In the genomic region with DNA sequence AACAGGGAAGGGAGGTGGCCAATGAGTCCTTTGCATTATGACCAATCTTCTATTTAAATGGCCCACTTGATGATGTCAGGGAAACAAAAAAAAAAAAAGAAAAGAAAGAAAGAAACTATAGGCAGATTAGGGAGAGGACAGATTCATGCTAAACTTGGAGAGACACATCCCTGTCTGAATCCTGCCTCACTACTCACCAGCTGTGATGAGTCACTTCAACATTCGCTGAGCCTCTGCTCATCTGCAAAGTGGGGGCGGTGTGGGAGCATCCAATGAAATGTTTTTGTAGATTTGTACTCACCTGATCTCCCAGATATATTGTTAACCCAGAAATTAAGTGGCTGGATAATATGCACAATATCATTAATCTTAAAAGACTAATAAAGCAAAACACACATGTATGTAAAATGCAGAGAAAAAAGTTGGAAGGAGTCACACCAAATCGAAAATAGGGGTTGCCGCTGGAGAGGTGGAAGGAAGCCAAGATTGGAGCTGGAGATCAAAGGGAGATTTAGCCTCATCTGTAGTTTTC, we compare ENCODE assay signal across 7 cellular contexts. TPM values are rescaled to one million over a fixed set of nuclear protein-coding genes. Genes with fewer than 3 reads are reported as not detected.
A peak's percentile ranks its signal among the peaks of the same experiment; 100 is the strongest.
DNase-seq lines count a peak whose midpoint lies in the region; FAIRE-seq and TF ChIP-seq lines count a peak whose summit lies in the region.

No MANE protein-coding gene starts in this region.

- H3K79me2 ChIP-seq in H1 (ENCODE audit: control insufficient read depth in 1 of 2, insufficient read depth in 2 of 2, low read length in 2 of 2), result no peaks in the 10 kb centered on the region

- no peaks in the 10 kb centered on the region for H3K79me1 ChIP-seq in H1 (ENCODE audit: low read depth, low read length)

- H2BK5ac ChIP-seq in H1 (ENCODE audit: low read depth, low read length), result no peak overlapping the region

- no peak overlapping the region for H2AFZ ChIP-seq in H1 (ENCODE audit: low read length)

- H3K18ac ChIP-seq in H1 (ENCODE audit: extremely low read depth, low read length), result no peak overlapping the region

- H3K14ac ChIP-seq in H1 (ENCODE audit: insufficient read length), result no peak overlapping the region

- H3K4ac ChIP-seq in H1 (replicated peaks; ENCODE audit: insufficient read length, low read depth, low read length), result no peak overlapping the region

- CTCF ChIA-PET in H1 (lab: Charles Lee; ENCODE audit: partially characterized antibody), result interaction anchor here (1.1 kb wide), 1 partner anchor 45 kb away, joined by 4 read pairs; no protein-coding TSS in a partner anchor

- H2BK12ac ChIP-seq in H1 (ENCODE audit: low read depth, low read length), result no peak overlapping the region

- peak; percentile 40 for DNase-seq in COLO829 (ENCODE audit: low spot score)
- peak; percentile 13 for DNase-seq in LoVo (ENCODE audit: low spot score)
- DNase-seq in H1 (ENCODE audit: low read depth in 1 of 2, low spot score in 2 of 2), result no peak
- peak; percentile 54 for DNase-seq in occipital lobe (lab: John Stamatoyannopoulos, UW)
- DNase-seq in SW 1271 (lab: John Stamatoyannopoulos, UW), result no peak
- no peak for DNase-seq in NOMO-1 treated with dmso at 0.1 percent for 144 hours (lab: John Stamatoyannopoulos, UW; ENCODE audit: unreplicated experiment)
- no peak for DNase-seq in GOT3 (lab: John Stamatoyannopoulos, UW)

- no peaks in the 10 kb centered on the region for H3K9me3 ChIP-seq in H1 (ENCODE audit: insufficient read depth in 2 of 2, low read depth in 1 of 2, low read length in 1 of 2)

- no peak overlapping the region for H4K5ac ChIP-seq in H1 (ENCODE audit: insufficient read length, low read depth, low read length)

- POLR2A ChIA-PET in H1 (lab: Charles Lee; ENCODE audit: partially characterized antibody), result no interaction called here

- H2BK120ac ChIP-seq in H1 (replicated peaks; ENCODE audit: low read depth, low read length), result no peak overlapping the region

- no peak overlapping the region for H3K9ac ChIP-seq in H1 (replicated peaks in 1 of 4; ENCODE audit: extremely low read depth in 1 of 4, low read depth in 3 of 4, low read length in 3 of 4)

- no peaks in the 10 kb centered on the region for H3K36me3 ChIP-seq in H1 (ENCODE audit: control insufficient read depth in 2 of 4, insufficient read depth in 4 of 4, low read length in 3 of 4)

- H3K23me2 ChIP-seq in H1 (ENCODE audit: low read depth, low read length), result no peaks in the 10 kb centered on the region; the same call in 1 of the 2 replicates

- FAIRE-seq in H1 (lab: Jason Lieb, UNC), result peak; percentile 36

- H2BK15ac ChIP-seq in H1 (ENCODE audit: low read length), result no peak overlapping the region

- no peak overlapping the region for H3K23ac ChIP-seq in H1 (ENCODE audit: insufficient read length)

- no peak overlapping the region for H2AK5ac ChIP-seq in H1 (ENCODE audit: low read depth, low read length)

- H3K27me3 ChIP-seq in H1 (replicated peaks in 1 of 4; ENCODE audit: control insufficient read depth in 3 of 4, extremely low read depth in 1 of 4, insufficient read depth in 3 of 4, low read length in 3 of 4), result peaks cover 0 to 1% (median 0%) of the 10 kb centered on the region in 4 experiments; a peak in 2 of 7 replicates

- TF ChIP-seq RAD21 in H1 (IDR thresholded peaks at IDR 0.05 in 1 of 2, conservative IDR thresholded peaks at IDR 0.05 in 1 of 2; ENCODE audit: low read depth in 2 of 2, low read length in 2 of 2), result no peak

- WGBS in H1 (ENCODE audit: extremely low coverage in 1 of 2, insufficient coverage in 1 of 2, insufficient read length in 1 of 2, insufficient replicate concordance in 2 of 2, low coverage in 1 of 2, low lambda C conversion rate in 2 of 2, missing lambda C conversion rate in 1 of 2), 2 experiments, result 82% methylated on average over 4 of the region's 4 CpGs; no CpG with 5 or more reads in 1 of the 2 experiments

- no peaks in the 10 kb centered on the region for H3K4me1 ChIP-seq in H1 (replicated peaks in 1 of 4; ENCODE audit: control insufficient read depth in 3 of 4, insufficient read depth in 4 of 4, low read length in 3 of 4)

- TF ChIP-seq EP300 in H1 (IDR thresholded peaks at IDR 0.05; ENCODE audit: borderline replicate concordance in 1 of 2, low read depth in 2 of 2, low read length in 2 of 2), result no peak

- H4K91ac ChIP-seq in H1 (replicated peaks; ENCODE audit: insufficient read length, low read length), result no peak overlapping the region

- H3K56ac ChIP-seq in H1 (replicated peaks; ENCODE audit: insufficient read length, low read depth, low read length), result no peak overlapping the region

- TF ChIP-seq CTCF in H1 (IDR thresholded peaks at IDR 0.05; ENCODE audit: control extremely low read depth in 1 of 3, insufficient read depth in 1 of 3, low read depth in 1 of 3, low read length in 3 of 3), result no peak

- no peak overlapping the region for H3K4me2 ChIP-seq in H1 (ENCODE audit: insufficient read depth in 1 of 2, low read depth in 2 of 2, low read length in 2 of 2)

- H4K20me1 ChIP-seq in H1 (replicated peaks in 1 of 2; ENCODE audit: control insufficient read depth in 1 of 2, insufficient read depth in 2 of 2, low read length in 2 of 2), result no peaks in the 10 kb centered on the region

- no peak overlapping the region for H4K8ac ChIP-seq in H1 (ENCODE audit: extremely low read depth, insufficient read depth, low read length)

- TF ChIP-seq POLR2A in H1 (IDR thresholded peaks at IDR 0.05; ENCODE audit: control extremely low read depth in 1 of 2, low read depth in 2 of 2, low read length in 2 of 2), result no peak

- no peak overlapping the region for H3K4me3 ChIP-seq in H1 (ENCODE audit: extremely low read depth in 1 of 4, insufficient read depth in 2 of 4, low read depth in 3 of 4, low read length in 4 of 4)

- no peak overlapping the region for H2BK20ac ChIP-seq in H1 (ENCODE audit: low read length)

- H3K27ac ChIP-seq in H1 (ENCODE audit: low read depth, low read length), result no peak overlapping the region

TF ChIP-seq in H1, 55 proteins besides CTCF, POLR2A, EP300 and RAD21:
- TF ChIP-seq CREB1 (IDR thresholded peaks at IDR 0.05) (no peak), CTBP2 (IDR thresholded peaks at IDR 0.05; ENCODE audit: borderline replicate concordance, insufficient read depth, insufficient read length, low read length) (no peak), POU5F1 (IDR thresholded peaks at IDR 0.05; ENCODE audit: low read depth, low read length) (no peak), SIN3A (conservative IDR thresholded peaks at IDR 0.05 in 1 of 2, IDR thresholded peaks at IDR 0.05 in 1 of 2; ENCODE audit: low read depth in 1 of 2, low read length in 2 of 2) (no peak), BRCA1 (IDR thresholded peaks at IDR 0.05; ENCODE audit: low read depth, low read length) (no peak), SAP30 (IDR thresholded peaks at IDR 0.05; ENCODE audit: insufficient read depth, insufficient replicate concordance, low read length) (no peak)

RNA-seq across cellular contexts. Expression of a gene that starts 17.1 kb away (rescaled TPM):
- total RNA-seq in H1 (2021; fragmentation: NEBNext Ultra II Directional; extraction: Animal tissue kit (Norgen Biotek cat#: 25700)), result 95.3 and 96.1 TPM in 2 replicates
- polyA plus RNA-seq in H1 (2011; rRNA removed), result 106 and 119 TPM in 2 replicates
- 98.1 TPM for polyA plus RNA-seq in H1 (2011; cell fraction: cytosol; rRNA removed)
- polyA plus RNA-seq in H1 (2011; cell fraction: nucleus; rRNA removed), result 111 TPM
- 66.7 to 101 TPM (median 89.0 TPM) in 4 replicates for polyA plus RNA-seq in H1 (2012, experiment 1 of 2)
- 62.7 TPM for polyA plus RNA-seq in H1 (2012, experiment 2 of 2)
- polyA plus RNA-seq in H1 (2013, experiment 1 of 2), result 77.6 TPM
- polyA plus RNA-seq in H1 (2013, experiment 2 of 2), result 91.5 TPM
- polyA minus RNA-seq in H1 (2011; rRNA and poly(A)+ RNA removed), result 164 and 223 TPM in 2 replicates
- polyA minus RNA-seq in H1 (2011; cell fraction: cytosol; rRNA and poly(A)+ RNA removed), result 56.1 TPM
- polyA minus RNA-seq in H1 (2011; cell fraction: nucleus; rRNA and poly(A)+ RNA removed), result 85.4 TPM
- total RNA-seq in occipital lobe, result 41.5 TPM

RNA-seq across cellular contexts. Expression of a gene that starts 46.0 kb away (rescaled TPM):
- total RNA-seq in H1 (2021; fragmentation: NEBNext Ultra II Directional; extraction: Animal tissue kit (Norgen Biotek cat#: 25700)), result 6.5 and 8.6 TPM in 2 replicates
- polyA plus RNA-seq in H1 (2011; rRNA removed), result 11.4 and 11.7 TPM in 2 replicates
- 11.3 TPM for polyA plus RNA-seq in H1 (2011; cell fraction: cytosol; rRNA removed)
- polyA plus RNA-seq in H1 (2011; cell fraction: nucleus; rRNA removed), result 15.3 TPM
- 6.9 to 8.1 TPM (median 7.2 TPM) in 4 replicates for polyA plus RNA-seq in H1 (2012, experiment 1 of 2)
- polyA plus RNA-seq in H1 (2012, experiment 2 of 2), result 7.6 TPM
- 3.2 TPM for polyA plus RNA-seq in H1 (2013, experiment 1 of 2)
- 2.9 TPM for polyA plus RNA-seq in H1 (2013, experiment 2 of 2)
- 17.6 and 18.7 TPM in 2 replicates for polyA minus RNA-seq in H1 (2011; rRNA and poly(A)+ RNA removed)
- polyA minus RNA-seq in H1 (2011; cell fraction: cytosol; rRNA and poly(A)+ RNA removed), result 10.2 TPM
- 47.4 TPM for polyA minus RNA-seq in H1 (2011; cell fraction: nucleus; rRNA and poly(A)+ RNA removed)
- 54.1 TPM for total RNA-seq in occipital lobe

Comparison
In these comparisons a context has a peak if more than half of its experiments do, and no peak if none do; other contexts are left out.
1. DNase-seq: peak in COLO829 (single experiment), LoVo (single experiment) and occipital lobe (single experiment); none in H1 (0 of 2), SW 1271 (0 of 2), NOMO-1 treated with dmso at 0.1 percent for 144 hours (single experiment) and GOT3 (single experiment).